8 cellular contexts compared by ENCODE assay signal in genomic region chr13:41059466-41059865, GRCh38. TPM values are rescaled to one million over a fixed set of nuclear protein-coding genes. Genes with fewer than 3 reads are reported as not detected.
DNase-seq lines count a peak whose midpoint lies in the region; ATAC-seq and TF ChIP-seq lines count a peak whose summit lies in the region.

No MANE protein-coding gene starts in this region.

- DNase-seq in DMS 273 treated with DMSO at 0.1 percent for 48 hours (lab: John Stamatoyannopoulos, UW) (peak; percentile 24), NCI-H1930 (lab: John Stamatoyannopoulos, UW) (peak; percentile 37 to 39), cardiac fibroblast (ENCODE audit: low read depth in 2 of 2) (peak; percentile 10 to 35)

- peaks cover 39% of the 10 kb centered on the region for H3K4me1 ChIP-seq in mononuclear cell (ENCODE audit: insufficient read depth, low read length)

- no peak for TF ChIP-seq CTCF in cardiac fibroblast (IDR thresholded peaks at IDR 0.05; ENCODE audit: low read depth, low read length)

- H3K27me3 ChIP-seq in mononuclear cell (ENCODE audit: insufficient read depth, low read length), result no peaks in the 10 kb centered on the region

- ATAC-seq in HG03342 (IDR thresholded peaks at IDR 0.05; ENCODE audit: unreplicated experiment) (no peak), GM18870 (IDR thresholded peaks at IDR 0.05; ENCODE audit: unreplicated experiment) (no peak), GM21367 (IDR thresholded peaks at IDR 0.05; ENCODE audit: unreplicated experiment) (no peak), GM18511 (IDR thresholded peaks at IDR 0.05; ENCODE audit: unreplicated experiment) (no peak)

- H3K4me3 ChIP-seq in cardiac fibroblast (replicated peaks in 1 of 2; ENCODE audit: low read depth in 2 of 2, low read length in 2 of 2) (peak overlapping the region; percentile 79 to 83), mononuclear cell (ENCODE audit: low read length) (peak overlapping the region; percentile 88)

- H3K9me3 ChIP-seq in mononuclear cell (ENCODE audit: low read depth, low read length), result no peaks in the 10 kb centered on the region

RNA-seq across cellular contexts. Expression of gene WBP4, which starts 1.8 kb away (rescaled TPM):
- total RNA-seq in mononuclear cell, result 5.8 TPM

RNA-seq across cellular contexts. Expression of gene ELF1, which starts 40.4 kb away (rescaled TPM):
- 410 TPM for total RNA-seq in mononuclear cell
